Comparison of ENCODE assay signal across 30 cellular contexts in the genomic region with DNA sequence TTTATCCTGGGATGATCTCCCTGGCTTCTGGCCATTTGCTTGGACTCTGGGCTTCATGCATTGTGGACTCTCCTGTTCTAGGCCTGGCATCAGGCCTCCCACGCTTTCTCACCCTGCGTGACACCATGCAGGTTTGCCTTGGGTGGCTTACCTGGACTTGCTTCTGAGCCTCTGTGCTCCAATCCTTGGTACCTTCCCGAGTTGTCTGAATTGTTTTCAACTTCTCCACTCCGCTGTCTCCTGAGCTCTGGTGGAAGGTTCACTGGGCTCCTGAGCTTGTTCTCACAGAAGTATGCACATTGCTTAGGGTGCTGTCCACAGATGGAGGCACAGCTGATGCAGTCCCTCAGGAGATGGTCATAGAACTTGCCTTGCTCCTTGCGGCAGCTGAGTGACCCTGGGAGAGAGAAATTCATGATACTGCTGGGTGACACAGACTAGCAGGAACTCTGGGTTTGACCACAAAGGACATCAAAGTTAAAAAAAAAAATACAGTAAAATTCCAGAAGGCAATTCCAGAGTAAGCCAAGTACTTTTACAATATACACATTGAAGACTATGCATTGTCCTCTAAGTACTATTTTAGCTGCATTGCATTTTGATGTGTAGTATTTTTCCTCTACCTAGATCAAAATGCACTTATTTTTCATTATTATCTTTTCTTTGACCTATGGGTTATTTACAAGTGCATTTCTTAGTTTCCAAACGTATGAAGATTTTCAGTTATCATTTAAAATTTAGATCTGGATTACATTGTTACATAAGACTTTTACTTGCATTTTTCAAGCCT. TPM values are rescaled to one million over a fixed set of nuclear protein-coding genes. Genes with fewer than 3 reads are reported as not detected.
A peak's percentile ranks its signal among the peaks of the same experiment; 100 is the strongest.
DNase-seq lines count a peak whose midpoint lies in the region; ATAC-seq, FAIRE-seq and TF ChIP-seq lines count a peak whose summit lies in the region.
"Had no signal": no experiment of that assay in that cellular context is flagged by ENCODE, and none has a peak within 500 bp of the region (broad histone marks: within the 10 kb centered on the region; RNA-seq: fewer than 3 reads in every experiment).

No MANE protein-coding gene starts in this region.

- no peaks in the 10 kb centered on the region for H3K27me3 ChIP-seq in GM12878 (replicated peaks in 1 of 2; ENCODE audit: control insufficient read depth in 2 of 2, insufficient read depth in 2 of 2, low read length in 1 of 2)
- H3K27me3 ChIP-seq: BE2C had no signal

- no peak for TF ChIP-seq POLR2A in GM12878 (IDR thresholded peaks at IDR 0.05; ENCODE audit: low read depth, low read length)

- peaks cover 32% of the 10 kb centered on the region for H3K9me3 ChIP-seq in GM12878 (replicated peaks; ENCODE audit: control insufficient read depth, insufficient read depth, low read length)
- H3K9me3 ChIP-seq: BE2C, gastrocnemius medialis, HAP-1 had no signal

- no peak overlapping the region for H3K9ac ChIP-seq in GM12878 (ENCODE audit: control insufficient read depth, insufficient read depth, low read length)

- RAD21 ChIA-PET in GM12878 (lab: Charles Lee; ENCODE audit: unreplicated experiment): no interaction called here

- no peak for FAIRE-seq in GM12878 (lab: Jason Lieb, UNC)
- FAIRE-seq: endothelial cell of umbilical vein, small intestine had no signal

- no peak overlapping the region for H3K4me2 ChIP-seq in GM12878 (ENCODE audit: control insufficient read depth, insufficient read depth)

- peaks cover 11 to 13% of the 10 kb centered on the region in 2 donors for H3K27me3 Mint-ChIP-seq in natural killer cell (ENCODE audit: low read depth in 2 of 2)
- peaks cover 0 to 13% of the 10 kb centered on the region in 2 donors for H3K27me3 Mint-ChIP-seq in natural killer cell treated with Interleukin-12 subunit alpha and Interleukin-12 subunit beta and Interleukin-15 and Interleukin-18, amount 100 ng/mL, for 72 hours
- no peaks in the 10 kb centered on the region for H3K27me3 Mint-ChIP-seq in memory B cell

- peaks cover 25% of the 10 kb centered on the region for H3K4me1 ChIP-seq in GM12878 (ENCODE audit: control insufficient read depth, insufficient read depth, low read length)
- H3K4me1 ChIP-seq: BE2C, gastrocnemius medialis, HAP-1, tibial nerve had no signal

- ATAC-seq in natural killer cell (no peak), GM12878 (no peak), memory B cell (ENCODE audit: low read depth) (no peak), HG03108 (IDR thresholded peaks at IDR 0.05; ENCODE audit: unreplicated experiment) (no peak)
- no peak for ATAC-seq in natural killer cell treated with Interleukin-12 subunit alpha and Interleukin-12 subunit beta and Interleukin-15 and Interleukin-18, amount 100 ng/mL, for 72 hours
- ATAC-seq: activated naive CD8-positive, alpha-beta T cell treated with anti-CD3 and anti-CD28 coated beads, Interleukin-2, amount 50 U/mL, for 24 hours; activated T-cell treated with anti-CD3 and anti-CD28 coated beads, Interleukin-2, amount 50 U/mL, for 72 hours; gastrocnemius medialis; stimulated activated naive CD8-positive, alpha-beta T cell treated with anti-CD3 and anti-CD28 coated beads, Interleukin-15, amount 100 ng/mL, for 72 hours had no signal

- H3K9me3 Mint-ChIP-seq in natural killer cell (peaks cover 5 to 7% of the 10 kb centered on the region in 2 donors), memory B cell (peaks cover 5% of the 10 kb centered on the region)
- peaks cover 7% of the 10 kb centered on the region for H3K9me3 Mint-ChIP-seq in natural killer cell treated with Interleukin-12 subunit alpha and Interleukin-12 subunit beta and Interleukin-15 and Interleukin-18, amount 100 ng/mL, for 72 hours

- no peaks in the 10 kb centered on the region for H3K4me1 Mint-ChIP-seq in natural killer cell
- no peaks in the 10 kb centered on the region for H3K4me1 Mint-ChIP-seq in natural killer cell treated with Interleukin-12 subunit alpha and Interleukin-12 subunit beta and Interleukin-15 and Interleukin-18, amount 100 ng/mL, for 72 hours (ENCODE audit: low read depth in 2 of 2)
- H3K4me1 Mint-ChIP-seq in memory B cell: peaks cover 58% of the 10 kb centered on the region
- H3K4me1 Mint-ChIP-seq: stimulated activated naive CD8-positive, alpha-beta T cell treated with anti-CD3 and anti-CD28 coated beads, Interleukin-15, amount 100 ng/mL, for 72 hours had no signal

- H3K4me3 Mint-ChIP-seq in natural killer cell (no peak overlapping the region), memory B cell (peak overlapping the region; percentile 37)
- H3K4me3 Mint-ChIP-seq in natural killer cell treated with Interleukin-12 subunit alpha and Interleukin-12 subunit beta and Interleukin-15 and Interleukin-18, amount 100 ng/mL, for 72 hours: no peak overlapping the region
- H3K4me3 Mint-ChIP-seq: activated naive CD8-positive, alpha-beta T cell treated with anti-CD3 and anti-CD28 coated beads, Interleukin-2, amount 50 U/mL, for 24 hours; activated T-cell treated with anti-CD3 and anti-CD28 coated beads, Interleukin-2, amount 50 U/mL, for 72 hours; stimulated activated naive CD8-positive, alpha-beta T cell treated with anti-CD3 and anti-CD28 coated beads, Interleukin-15, amount 100 ng/mL, for 72 hours; T-helper 2 cell treated with Interferon-gamma antibody and Interleukin-4, amounts not matched to agents 5 μg/mL and 100 μg/mL, for 36 hours had no signal

- H3K79me2 ChIP-seq in GM12878 (ENCODE audit: control insufficient read depth, insufficient read depth, low read length): peaks cover 86% of the 10 kb centered on the region

- intact Hi-C loops in natural killer cell (cut with micrococcal nuclease): no loop called here
- intact Hi-C loops in GM12878 (cut with micrococcal nuclease; ENCODE audit: unreplicated experiment): loop anchor here (10.0 kb wide), 1 partner anchor 46 kb away; no protein-coding TSS in a partner anchor

- no peak for TF ChIP-seq RAD21 in GM12878 (IDR thresholded peaks at IDR 0.05; ENCODE audit: insufficient read depth, low read depth, low read length)

- POLR2A ChIA-PET in GM12878 (lab: Charles Lee): interaction anchor here (1.2 kb wide), 1 partner anchor 10 kb away, joined by 3 read pairs; no protein-coding TSS in a partner anchor

- no peak overlapping the region for H2AFZ ChIP-seq in GM12878 (ENCODE audit: control insufficient read depth, low read depth, low read length)

- no peak overlapping the region for H3K4me3 ChIP-seq in GM12878
- H3K4me3 ChIP-seq: gastrocnemius medialis, HAP-1, tibial nerve had no signal

- H3K36me3 Mint-ChIP-seq in natural killer cell (peaks cover 11% of the 10 kb centered on the region), memory B cell (peaks cover 64% of the 10 kb centered on the region)
- H3K36me3 Mint-ChIP-seq in natural killer cell treated with Interleukin-12 subunit alpha and Interleukin-12 subunit beta and Interleukin-15 and Interleukin-18, amount 100 ng/mL, for 72 hours: peaks cover 10% of the 10 kb centered on the region

- no TSS peak for BruUV-seq in GM12878 (replicated peaks; lab: Mats Ljungman, UMichigan)

- H3K27ac ChIP-seq in GM12878 (ENCODE audit: control insufficient read depth, insufficient read depth): 0 out of 2 replicates have a peak overlapping the region, but pooled peaks have one; percentile 2
- H3K27ac ChIP-seq: gastrocnemius medialis, tibial nerve had no signal

- peaks cover 50 to 57% of the 10 kb centered on the region in 2 experiments for H3K36me3 ChIP-seq in GM12878 (ENCODE audit: control insufficient read depth in 2 of 2, insufficient read depth in 2 of 2, low read length in 1 of 2)
- H3K36me3 ChIP-seq: BE2C, gastrocnemius medialis, HAP-1, tibial nerve had no signal

- TF ChIP-seq CTCF in natural killer cell (IDR thresholded peaks at IDR 0.05) (no peak), GM12878 (IDR thresholded peaks at IDR 0.05 in 2 of 3, conservative IDR thresholded peaks at IDR 0.05 in 1 of 3; ENCODE audit: control insufficient read depth in 2 of 3, extremely low read depth in 1 of 3, insufficient read depth in 1 of 3, low read depth in 3 of 3, low read length in 3 of 3) (no peak)

- H4K20me1 ChIP-seq in GM12878 (ENCODE audit: control insufficient read depth, insufficient read depth): no peaks in the 10 kb centered on the region

- TF ChIP-seq EP300 in GM12878 (IDR thresholded peaks at IDR 0.05; ENCODE audit: borderline replicate concordance in 1 of 2, control insufficient read depth in 1 of 2, low read depth in 2 of 2, low read length in 2 of 2): no peak

- in situ Hi-C loops in GM12878 (cut with MboI): no loop called here

- DNase-seq in natural killer cell (peak; percentile 1), GM12878 (ENCODE audit: low read depth, low spot score) (no peak), memory B cell (ENCODE audit: low spot score in 2 of 2) (no peak), ureter (ENCODE audit: low spot score) (peak; percentile 8), Ammon's horn (ENCODE audit: low spot score) (no peak), NCI-H510A (lab: John Stamatoyannopoulos, UW) (no peak)
- no peak for DNase-seq in natural killer cell treated with Interleukin-12 subunit alpha and Interleukin-12 subunit beta and Interleukin-15 and Interleukin-18, amount 100 ng/mL, for 72 hours (ENCODE audit: low spot score)
- DNase-seq: activated CD4-positive, alpha-beta T cell treated with anti-CD3 and anti-CD28 coated beads for 48 hours; activated naive CD4-positive, alpha-beta T cell; activated naive CD8-positive, alpha-beta T cell treated with anti-CD3 and anti-CD28 coated beads, Interleukin-2, amount 50 U/mL, for 24 hours; activated T-cell treated with anti-CD3 and anti-CD28 coated beads, Interleukin-2, amount 50 U/mL, for 72 hours; BE2C; central memory CD4-positive, alpha-beta T cell; DMS 273 treated with DMSO at 0.1 percent for 48 hours; gastrocnemius medialis; IMR-90; kidney glomerular epithelial cell; NCI-H146; NCI-H774; SIG-M5; small intestine; stimulated activated naive CD8-positive, alpha-beta T cell treated with anti-CD3 and anti-CD28 coated beads, Interleukin-15, amount 100 ng/mL, for 72 hours had no signal

- H3K27ac Mint-ChIP-seq in natural killer cell (no peak overlapping the region), memory B cell (peak overlapping the region; percentile 60)
- H3K27ac Mint-ChIP-seq in natural killer cell treated with Interleukin-12 subunit alpha and Interleukin-12 subunit beta and Interleukin-15 and Interleukin-18, amount 100 ng/mL, for 72 hours: no peak overlapping the region
- H3K27ac Mint-ChIP-seq: activated naive CD8-positive, alpha-beta T cell treated with anti-CD3 and anti-CD28 coated beads, Interleukin-2, amount 50 U/mL, for 24 hours; activated T-cell treated with anti-CD3 and anti-CD28 coated beads, Interleukin-2, amount 50 U/mL, for 72 hours; stimulated activated naive CD8-positive, alpha-beta T cell treated with anti-CD3 and anti-CD28 coated beads, Interleukin-15, amount 100 ng/mL, for 72 hours; T-helper 2 cell treated with Interferon-gamma antibody and Interleukin-4, amounts not matched to agents 5 μg/mL and 100 μg/mL, for 36 hours had no signal

- 88% methylated on average over 6 of the region's 6 CpGs for WGBS in GM12878 (ENCODE audit: insufficient coverage, insufficient replicate concordance, low lambda C conversion rate, missing lambda C conversion rate)

- SMC1A ChIA-PET in GM12878 (lab: Charles Lee; ENCODE audit: uncharacterized antibody, unreplicated experiment): interaction anchor here (0.9 to 1.2 kb wide), 2 partner anchors 21 to 30 kb away, joined by 4 read pairs; no protein-coding TSS in a partner anchor

- CTCF ChIA-PET in GM12878 (lab: Yijun Ruan, JAX): interaction anchor here (0.6 kb wide), 1 partner anchor 431 kb away, joined by 3 read pairs; no protein-coding TSS in a partner anchor

RNA-seq across cellular contexts. Expression of a gene that starts 23.1 kb away (rescaled TPM):
- total RNA-seq in natural killer cell: 1 to 10 TPM in 1 of 3 donors, under 1 TPM in 2; 0.70 to 7.7 (median 0.89) TPM
- total RNA-seq in natural killer cell treated with Interleukin-12 subunit alpha and Interleukin-12 subunit beta and Interleukin-15 and Interleukin-18, amount 100 ng/mL, for 72 hours: 1 to 10 TPM in 1 of 2 donors, not detected in 1; 2.3 TPM
- total RNA-seq in GM12878 (2013; cell fraction: nucleolus; rRNA removed): 353 and 380 TPM in 2 replicates
- 101 and 116 TPM in 2 replicates for total RNA-seq in GM12878 (2014; rRNA removed)
- 50.4 and 53.0 TPM in 2 replicates for total RNA-seq in GM12878 (2014; rRNA removed; fragmentation: Illumina TruSeq; extraction: Trizol)
- total RNA-seq in GM12878 (2021): 160 and 161 TPM in 2 replicates
- polyA plus RNA-seq in GM12878 (2011; ENCODE audit: low read depth): 102 TPM
- 45.9 and 91.3 TPM in 2 replicates for polyA plus RNA-seq in GM12878 (2011; rRNA removed)
- 124 and 142 TPM in 2 replicates for polyA plus RNA-seq in GM12878 (2011; cell fraction: cytosol; rRNA removed)
- 234 and 258 TPM in 2 replicates for polyA plus RNA-seq in GM12878 (2011; cell fraction: nucleus; rRNA removed)
- 237 and 313 TPM in 2 replicates for polyA plus RNA-seq in GM12878 (2012)
- polyA plus RNA-seq in GM12878 (2014; fragmentation: Illumina TruSeq; extraction: Trizol): 53.0 and 141 TPM in 2 replicates
- 10 to 100 TPM; 15.5 to 23.1 TPM for polyA plus RNA-seq in GM12878 (2014; fragmentation: Nextera tagmentation; extraction: Ambion mirVana)
- polyA plus RNA-seq in GM12878 (2014; rRNA removed): 231 and 255 TPM in 2 replicates
- 100 to 1,000 TPM; 121 to 139 TPM for polyA plus RNA-seq in GM12878 (2016; fragmentation: Nextera tagmentation; extraction: Ambion mirVana)
- 123 and 202 TPM in 2 replicates for polyA minus RNA-seq in GM12878 (2011; rRNA and poly(A)+ RNA removed)
- 45.4 TPM in 2 replicates for polyA minus RNA-seq in GM12878 (2011; cell fraction: cytosol; rRNA and poly(A)+ RNA removed)
- 141 and 184 TPM in 2 replicates for polyA minus RNA-seq in GM12878 (2011; cell fraction: nucleus; rRNA and poly(A)+ RNA removed)
- total RNA-seq in ureter: 0.83 TPM
- total RNA-seq: A673; activated T-cell treated with anti-CD3 and anti-CD28 coated beads, Interleukin-2, amount 50 U/mL, for 72 hours; dermis microvascular lymphatic vessel endothelial cell; endothelial cell of umbilical vein; gastrocnemius medialis; IMR-90; lung microvascular endothelial cell; tibial nerve had no signal
- polyA plus RNA-seq: endothelial cell of umbilical vein, IMR-90 had no signal

Comparison
In these comparisons a context has a peak if more than half of its experiments do, and no peak if none do; other contexts are left out.
1. DNase-seq: peak in natural killer cell (single experiment) and ureter (single experiment); none in natural killer cell treated with Interleukin-12 subunit alpha and Interleukin-12 subunit beta and Interleukin-15 and Interleukin-18, amount 100 ng/mL, for 72 hours (single experiment), GM12878 (single experiment), memory B cell (0 of 2), Ammon's horn (single experiment) and NCI-H510A (single experiment).
2. RNA of a gene that starts 23.1 kb away (total RNA-seq): 50.4 to 380 TPM in GM12878; 2.3 TPM in natural killer cell treated with Interleukin-12 subunit alpha and Interleukin-12 subunit beta and Interleukin-15 and Interleukin-18, amount 100 ng/mL, for 72 hours, 0.70 to 7.7 TPM in natural killer cell and 0.83 TPM in ureter (single experiment); every median in the first group is over 4 times any median in the second.